ENCODE assay signal across 8 cellular contexts in genomic region chr15:48541659-48542334, GRCh38.
DNase-seq lines count a peak whose midpoint lies in the region; ATAC-seq and TF ChIP-seq lines count a peak whose summit lies in the region.

No MANE protein-coding gene starts in this region.

- no peaks in the 10 kb centered on the region for H3K27me3 Mint-ChIP-seq in stimulated activated memory B cell treated with anti-CD40 and anti-IgM and Interleukin-4, amounts not matched to agents 10 μg/mL and 1 μg/mL and 100 μg/mL, for 72 hours

- DNase-seq in AG09319 (ENCODE audit: extremely low read depth, low read depth) (peak; percentile 73), HS-27A (ENCODE audit: low read depth) (peak; percentile 30), fibroblast of pulmonary artery (ENCODE audit: low read depth) (peak; percentile 86), anterior cingulate cortex (lab: John Stamatoyannopoulos, UW) (no peak), NCI-H510A (lab: John Stamatoyannopoulos, UW) (no peak), SHP77 treated with DMSO at 0.1 percent for 48 hours (lab: John Stamatoyannopoulos, UW) (no peak)

- peak overlapping the region; percentile 40 for H3K4me3 ChIP-seq in fibroblast of pulmonary artery (replicated peaks; ENCODE audit: low read depth, low read length)

- no peaks in the 10 kb centered on the region for H3K36me3 Mint-ChIP-seq in stimulated activated memory B cell treated with anti-CD40 and anti-IgM and Interleukin-4, amounts not matched to agents 10 μg/mL and 1 μg/mL and 100 μg/mL, for 72 hours

- H3K4me1 Mint-ChIP-seq in stimulated activated memory B cell treated with anti-CD40 and anti-IgM and Interleukin-4, amounts not matched to agents 10 μg/mL and 1 μg/mL and 100 μg/mL, for 72 hours, result no peaks in the 10 kb centered on the region

- H3K4me3 Mint-ChIP-seq in stimulated activated memory B cell treated with anti-CD40 and anti-IgM and Interleukin-4, amounts not matched to agents 10 μg/mL and 1 μg/mL and 100 μg/mL, for 72 hours, result no peak overlapping the region

- no peaks in the 10 kb centered on the region for H3K9me3 Mint-ChIP-seq in stimulated activated memory B cell treated with anti-CD40 and anti-IgM and Interleukin-4, amounts not matched to agents 10 μg/mL and 1 μg/mL and 100 μg/mL, for 72 hours

- H3K27ac Mint-ChIP-seq in stimulated activated memory B cell treated with anti-CD40 and anti-IgM and Interleukin-4, amounts not matched to agents 10 μg/mL and 1 μg/mL and 100 μg/mL, for 72 hours, result no peak overlapping the region

- ATAC-seq in GM21381 (IDR thresholded peaks at IDR 0.05; ENCODE audit: unreplicated experiment), result peak; percentile 78
- no peak for ATAC-seq in stimulated activated memory B cell treated with anti-CD40 and anti-IgM and Interleukin-4, amounts not matched to agents 10 μg/mL and 1 μg/mL and 100 μg/mL, for 72 hours

- TF ChIP-seq CTCF in AG09319 (IDR thresholded peaks at IDR 0.05; ENCODE audit: low read depth, low read length) (no peak), fibroblast of pulmonary artery (IDR thresholded peaks at IDR 0.05; ENCODE audit: low read length, missing control alignments) (no peak)

Comparison
In these comparisons a context has a peak if more than half of its experiments do, and no peak if none do; other contexts are left out.
1. DNase-seq: peak in AG09319 (single experiment), HS-27A (single experiment) and fibroblast of pulmonary artery (single experiment); none in anterior cingulate cortex (0 of 58), NCI-H510A (single experiment) and SHP77 treated with DMSO at 0.1 percent for 48 hours (single experiment).